In the genomic region with DNA sequence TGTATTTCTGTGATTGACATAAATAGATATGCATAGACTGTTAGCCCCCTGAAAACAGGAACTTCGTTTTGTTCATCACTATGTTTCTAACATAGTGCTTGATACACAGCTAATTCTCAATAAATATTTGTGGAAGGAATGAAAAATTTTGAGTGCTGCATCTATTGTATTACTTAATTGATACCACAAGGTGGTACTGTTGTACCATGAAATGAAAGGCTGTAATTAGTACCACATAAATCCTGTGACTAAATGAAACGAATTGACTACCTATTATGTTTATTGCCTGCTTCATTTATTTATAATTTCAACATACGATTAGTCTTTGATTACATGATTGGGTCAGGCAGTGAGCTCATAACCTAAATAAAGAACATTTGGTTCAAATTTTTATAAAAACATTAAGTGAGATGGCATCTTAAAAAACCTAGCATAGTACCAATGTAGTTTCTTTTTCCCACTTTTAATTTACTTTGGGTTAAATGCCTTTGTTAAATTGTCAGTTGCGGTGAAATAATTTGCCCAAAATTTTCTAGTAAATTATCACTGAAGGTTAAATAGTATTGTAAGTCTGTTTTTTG, we compare ENCODE assay signal across 8 cellular contexts. TPM values are rescaled to one million over a fixed set of nuclear protein-coding genes. Genes with fewer than 3 reads are reported as not detected.
DNase-seq lines count a peak whose midpoint lies in the region; ATAC-seq and TF ChIP-seq lines count a peak whose summit lies in the region.

No MANE protein-coding gene starts in this region.

- POLR2A ChIA-PET in CD4-positive, alpha-beta T cell (lab: Charles Lee) = no interaction called here

- no peak overlapping the region for H3K27ac ChIP-seq in CD4-positive, alpha-beta T cell (ENCODE audit: low read depth, low read length)

- H3K4me3 ChIP-seq in LNCaP clone FGC (ENCODE audit: low read depth, low read length) = no peak overlapping the region

- H3K4me3 Mint-ChIP-seq in CD4-positive, alpha-beta T cell = no peak overlapping the region
- H3K4me3 Mint-ChIP-seq in stimulated activated effector memory CD8-positive, alpha-beta T cell treated with anti-CD3 and anti-CD28 coated beads, Interleukin-12 subunit alpha, Interleukin-12 subunit beta, amount 100 ng/mL, for 72 hours = no peak overlapping the region

- CTCF ChIA-PET in CD4-positive, alpha-beta T cell (lab: Charles Lee) = interaction anchor here (0.6 to 1.2 kb wide), 2 partner anchors 34 to 45 kb away, joined by 3 read pairs; partner anchors contain the start of gene RRP15

- peak; percentile 56 for ATAC-seq in CD4-positive, alpha-beta T cell (ENCODE audit: poor library complexity)
- ATAC-seq in GM19372 (IDR thresholded peaks at IDR 0.05; ENCODE audit: low read depth, unreplicated experiment) = peak; percentile 75
- peak; percentile 36 for ATAC-seq in stimulated activated effector memory CD8-positive, alpha-beta T cell treated with anti-CD3 and anti-CD28 coated beads, Interleukin-12 subunit alpha, Interleukin-12 subunit beta, amount 100 ng/mL, for 72 hours
- no peak for ATAC-seq in HG02588 (IDR thresholded peaks at IDR 0.05; ENCODE audit: unreplicated experiment)

- no peak overlapping the region for H3K27ac Mint-ChIP-seq in CD4-positive, alpha-beta T cell
- no peak overlapping the region for H3K27ac Mint-ChIP-seq in stimulated activated effector memory CD8-positive, alpha-beta T cell treated with anti-CD3 and anti-CD28 coated beads, Interleukin-12 subunit alpha, Interleukin-12 subunit beta, amount 100 ng/mL, for 72 hours

- intact Hi-C loops in CD4-positive, alpha-beta T cell (cut with DNase I, micrococcal nuclease) = loop anchor here (1.0 to 10.0 kb wide), 2 partner anchors 195 to 1086 kb away; no protein-coding TSS in a partner anchor

- DNase-seq in CD4-positive, alpha-beta T cell = no peak
- DNase-seq in LNCaP clone FGC (ENCODE audit: low read depth) (no peak), SKM-1 (lab: John Stamatoyannopoulos, UW; ENCODE audit: unreplicated experiment) (peak; percentile 44), foreskin melanocyte (peak; percentile 17), T-helper 9 cell (no peak)
- no peak for DNase-seq in stimulated activated effector memory CD8-positive, alpha-beta T cell treated with anti-CD3 and anti-CD28 coated beads, Interleukin-12 subunit alpha, Interleukin-12 subunit beta, amount 100 ng/mL, for 72 hours (ENCODE audit: low spot score in 2 of 2)

- H3K27me3 ChIP-seq in CD4-positive, alpha-beta T cell (ENCODE audit: control insufficient read depth, insufficient read depth, low read length) = no peaks in the 10 kb centered on the region

- H3K9me3 Mint-ChIP-seq in CD4-positive, alpha-beta T cell = no peaks in the 10 kb centered on the region
- no peaks in the 10 kb centered on the region for H3K9me3 Mint-ChIP-seq in stimulated activated effector memory CD8-positive, alpha-beta T cell treated with anti-CD3 and anti-CD28 coated beads, Interleukin-12 subunit alpha, Interleukin-12 subunit beta, amount 100 ng/mL, for 72 hours

- no peaks in the 10 kb centered on the region for H3K27me3 Mint-ChIP-seq in CD4-positive, alpha-beta T cell

- peaks cover 38% of the 10 kb centered on the region for H3K36me3 Mint-ChIP-seq in CD4-positive, alpha-beta T cell (ENCODE audit: low read depth)
- peaks cover 48% of the 10 kb centered on the region for H3K36me3 Mint-ChIP-seq in stimulated activated effector memory CD8-positive, alpha-beta T cell treated with anti-CD3 and anti-CD28 coated beads, Interleukin-12 subunit alpha, Interleukin-12 subunit beta, amount 100 ng/mL, for 72 hours

- no peaks in the 10 kb centered on the region for H3K4me1 Mint-ChIP-seq in CD4-positive, alpha-beta T cell (ENCODE audit: low read depth)
- no peaks in the 10 kb centered on the region for H3K4me1 Mint-ChIP-seq in stimulated activated effector memory CD8-positive, alpha-beta T cell treated with anti-CD3 and anti-CD28 coated beads, Interleukin-12 subunit alpha, Interleukin-12 subunit beta, amount 100 ng/mL, for 72 hours

- H3K9me3 ChIP-seq in CD4-positive, alpha-beta T cell (ENCODE audit: control insufficient read depth, low read length) = no peaks in the 10 kb centered on the region

- peak; percentile 79 for TF ChIP-seq CTCF in CD4-positive, alpha-beta T cell (IDR thresholded peaks at IDR 0.05)
- TF ChIP-seq CTCF in LNCaP clone FGC (IDR thresholded peaks at IDR 0.05; ENCODE audit: control insufficient read depth, extremely low read depth, insufficient read depth) = peak; percentile 62

RNA-seq across cellular contexts. Expression of gene TGFB2, which starts 15.0 kb away (rescaled TPM):
- under 1 TPM; 0.11 TPM for total RNA-seq in CD4-positive, alpha-beta T cell

RNA-seq across cellular contexts. Expression of gene RRP15, which starts 45.0 kb away (rescaled TPM):
- total RNA-seq in CD4-positive, alpha-beta T cell = 10 to 100 TPM; 10.5 to 15.2 TPM

Comparison
In these comparisons a context has a peak if more than half of its experiments do, and no peak if none do; other contexts are left out.
1. DNase-seq: peak in SKM-1 (single experiment) and foreskin melanocyte (single experiment); none in CD4-positive, alpha-beta T cell (0 of 10), LNCaP clone FGC (single experiment), stimulated activated effector memory CD8-positive, alpha-beta T cell treated with anti-CD3 and anti-CD28 coated beads, Interleukin-12 subunit alpha, Interleukin-12 subunit beta, amount 100 ng/mL, for 72 hours (0 of 2) and T-helper 9 cell (single experiment).